ENCODE assay signal across 30 cellular contexts in genomic region chr6:155287762-155288161, GRCh38. TPM values are rescaled to one million over a fixed set of nuclear protein-coding genes. Genes with fewer than 3 reads are reported as not detected.
A peak's percentile ranks its signal among the peaks of the same experiment; 100 is the strongest.
DNase-seq lines count a peak whose midpoint lies in the region; ATAC-seq and TF ChIP-seq lines count a peak whose summit lies in the region.
"Had no signal": no experiment of that assay in that cellular context is flagged by ENCODE, and none has a peak within 500 bp of the region (broad histone marks: within the 10 kb centered on the region; RNA-seq: fewer than 3 reads in every experiment).

No MANE protein-coding gene starts in this region.

- no peaks in the 10 kb centered on the region for H3K27me3 Mint-ChIP-seq in WTC11 (ENCODE audit: low read depth)
- H3K27me3 Mint-ChIP-seq: activated T-cell treated with anti-CD3 and anti-CD28 coated beads, Interleukin-2, amount 50 U/mL, for 24 hours; stimulated activated naive B cell treated with anti-CD40 and anti-IgM and Interleukin-4, amounts not matched to agents 10 μg/mL and 1 μg/mL and 100 μg/mL, for 72 hours had no signal

- no peak for TF ChIP-seq POLR2A in adrenal gland (IDR thresholded peaks at IDR 0.05)

- H3K4me3 Mint-ChIP-seq in WTC11, result no peak overlapping the region
- H3K4me3 Mint-ChIP-seq: activated T-cell treated with anti-CD3 and anti-CD28 coated beads, Interleukin-2, amount 50 U/mL, for 24 hours; nephron; stimulated activated naive B cell treated with anti-CD40 and anti-IgM and Interleukin-4, amounts not matched to agents 10 μg/mL and 1 μg/mL and 100 μg/mL, for 72 hours had no signal

- H4K20me1 ChIP-seq in neural cell (ENCODE audit: insufficient read depth), result no peaks in the 10 kb centered on the region

- H3K4me1 Mint-ChIP-seq in WTC11, result no peaks in the 10 kb centered on the region; the same call in 1 of the 2 replicates

- peak; percentile 14 for TF ChIP-seq RAD21 in neural cell (conservative IDR thresholded peaks at IDR 0.05)

- H3K36me3 ChIP-seq in neural cell (ENCODE audit: insufficient read depth, low read length), result no peaks in the 10 kb centered on the region
- H3K36me3 ChIP-seq in adrenal gland (replicated peaks in 1 of 2), result peaks cover 0 to 14% of the 10 kb centered on the region in 2 donors

- H3K4me2 ChIP-seq in neural cell (ENCODE audit: low read length), result no peak overlapping the region

- H3K4me1 ChIP-seq in adrenal gland (replicated peaks in 1 of 2), result no peaks in the 10 kb centered on the region
- H3K4me1 ChIP-seq: body of pancreas, upper lobe of right lung had no signal

- no peaks in the 10 kb centered on the region for H3K9me3 Mint-ChIP-seq in WTC11
- H3K9me3 Mint-ChIP-seq: activated T-cell treated with anti-CD3 and anti-CD28 coated beads, Interleukin-2, amount 50 U/mL, for 24 hours; nephron; stimulated activated naive B cell treated with anti-CD40 and anti-IgM and Interleukin-4, amounts not matched to agents 10 μg/mL and 1 μg/mL and 100 μg/mL, for 72 hours had no signal

- POLR2A ChIA-PET in WTC11 (lab: Charles Lee), result no interaction called here

- no peak overlapping the region for H3K9ac ChIP-seq in neural cell (ENCODE audit: low read length)

- H3K4me3 ChIP-seq in neural cell (ENCODE audit: low read length) (no peak overlapping the region), adrenal gland (no peak overlapping the region)
- H3K4me3 ChIP-seq: body of pancreas, upper lobe of right lung had no signal

- H3K79me2 ChIP-seq in neural cell (replicated peaks; ENCODE audit: insufficient read depth, low read length), result no peaks in the 10 kb centered on the region

- no peak overlapping the region for H2AFZ ChIP-seq in neural cell (ENCODE audit: low read depth, low read length)

- H3K9me2 ChIP-seq in neural cell (ENCODE audit: insufficient read depth, low read length), result no peaks in the 10 kb centered on the region

- no peak overlapping the region for H3K27ac Mint-ChIP-seq in WTC11
- H3K27ac Mint-ChIP-seq: activated T-cell treated with anti-CD3 and anti-CD28 coated beads, Interleukin-2, amount 50 U/mL, for 24 hours; stimulated activated naive B cell treated with anti-CD40 and anti-IgM and Interleukin-4, amounts not matched to agents 10 μg/mL and 1 μg/mL and 100 μg/mL, for 72 hours had no signal

- H3K27ac ChIP-seq in neural cell (ENCODE audit: low read length) (no peak overlapping the region), adrenal gland (no peak overlapping the region)
- H3K27ac ChIP-seq: body of pancreas, upper lobe of right lung had no signal

- peaks cover 51% of the 10 kb centered on the region for H3K36me3 Mint-ChIP-seq in WTC11

- intact Hi-C loops in Right ventricle myocardium inferior (cut with DNase I) (no loop called here), cardiac septum (cut with DNase I) (no loop called here), adrenal gland (cut with DNase I) (no loop called here)

- H3K9me3 ChIP-seq in neural cell (ENCODE audit: low read length), result no peaks in the 10 kb centered on the region
- no peaks in the 10 kb centered on the region for H3K9me3 ChIP-seq in adrenal gland (replicated peaks in 1 of 3)
- H3K9me3 ChIP-seq: body of pancreas, upper lobe of right lung had no signal

- CTCF ChIA-PET in WTC11 (lab: Charles Lee), result interaction anchor here (0.9 to 1.0 kb wide), 2 partner anchors 20 to 40 kb away, joined by 3 read pairs; no protein-coding TSS in a partner anchor

- ATAC-seq in Right ventricle myocardium inferior, result peak; percentile 34
- 0 out of 2 replicates have a peak, but pooled peaks have one; percentile 43 for ATAC-seq in WTC11
- ATAC-seq: body of pancreas; stimulated activated naive B cell treated with anti-CD40 and anti-IgM and Interleukin-4, amounts not matched to agents 10 μg/mL and 1 μg/mL and 100 μg/mL, for 72 hours; upper lobe of right lung had no signal

- 79 to 90% (median 89%) methylated on average over 2 of the region's 2 CpGs for WGBS in adrenal gland, 4 donors

- H3K27me3 ChIP-seq in neural cell (ENCODE audit: insufficient read depth, low read depth, low read length), result no peaks in the 10 kb centered on the region
- H3K27me3 ChIP-seq in adrenal gland, result no peaks in the 10 kb centered on the region
- H3K27me3 ChIP-seq: body of pancreas, upper lobe of right lung had no signal

- H3F3A ChIP-seq in neural cell (ENCODE audit: insufficient read depth, low read length, poor library complexity, severe bottlenecking), result no peaks in the 10 kb centered on the region

- DNase-seq in Right ventricle myocardium inferior (ENCODE audit: missing footprints) (no peak), cardiac septum (ENCODE audit: low spot score) (no peak), NCI-H146 treated with DMSO at 0.1 percent for 48 hours (lab: John Stamatoyannopoulos, UW; ENCODE audit: unreplicated experiment) (peak; percentile 51), WTC11 (ENCODE audit: low spot score) (no peak), adrenal gland (no peak), midbrain (lab: John Stamatoyannopoulos, UW) (no peak), nucleus accumbens (lab: John Stamatoyannopoulos, UW) (no peak)
- DNase-seq: ACHN; activated CD4-positive, alpha-beta T cell treated with anti-CD3 and anti-CD28 coated beads for 4 hours; activated CD8-positive, alpha-beta memory T cell treated with anti-CD3 and anti-CD28 coated beads for 24 hours; activated gamma-delta T cell treated with Interleukin-2 at 50 U/mL for 16 hours; activated T-cell treated with anti-CD3 and anti-CD28 coated beads, Interleukin-2, amount 50 U/mL, for 24 hours; body of pancreas; DMS153; islet precursor cell; KG1; MM.1S; NCI-H1436 treated with DMSO at 0.1 percent for 48 hours; NCI-H2171 treated with DMSO at 0.1 percent for 48 hours; NCI-H748 treated with DMSO at 0.1 percent for 48 hours; posterior cingulate gyrus; RPMI8226; stimulated activated CD4-positive, alpha-beta T cell treated with anti-CD3 and anti-CD28 coated beads, Interleukin-4, amount 100 ng/mL, for 4 hours; stimulated activated naive B cell treated with anti-CD40 and anti-IgM and Interleukin-4, amounts not matched to agents 10 μg/mL and 1 μg/mL and 100 μg/mL, for 72 hours; T-helper 2 cell; upper lobe of right lung had no signal

- no peak for TF ChIP-seq EP300 in neural cell (conservative IDR thresholded peaks at IDR 0.05; ENCODE audit: poor library complexity, severe bottlenecking)

- TF ChIP-seq CTCF in WTC11 (IDR thresholded peaks at IDR 0.05), result no peak
- TF ChIP-seq CTCF in neural cell (IDR thresholded peaks at IDR 0.05; ENCODE audit: poor library complexity, severe bottlenecking), result no peak
- no peak for TF ChIP-seq CTCF in adrenal gland (IDR thresholded peaks at IDR 0.05)

TF ChIP-seq in WTC11, 78 proteins besides CTCF, POLR2A, EP300 and RAD21 (continues in another document):
- TF ChIP-seq USF1 (CRISPR knock-in tag; IDR thresholded peaks at IDR 0.05) (no peak), RELA (CRISPR knock-in tag; IDR thresholded peaks at IDR 0.05; ENCODE audit: borderline replicate concordance) (no peak), E2F1 (CRISPR knock-in tag; IDR thresholded peaks at IDR 0.05) (no peak), SMAD3 (CRISPR knock-in tag; IDR thresholded peaks at IDR 0.05; ENCODE audit: borderline replicate concordance) (no peak), OVOL2 (CRISPR knock-in tag; IDR thresholded peaks at IDR 0.05; ENCODE audit: borderline replicate concordance) (no peak)

TF ChIP-seq in neural cell, 6 proteins besides CTCF, POLR2A, EP300 and RAD21:
- TF ChIP-seq EZH2 (IDR thresholded peaks at IDR 0.05; ENCODE audit: borderline replicate concordance, insufficient read depth, low read length, poor library complexity, severe bottlenecking), result no peak
- TF ChIP-seq TAF1 (IDR thresholded peaks at IDR 0.05; ENCODE audit: low read depth), result no peak
- no peak for TF ChIP-seq POLR2AphosphoS5 (IDR thresholded peaks at IDR 0.05)
- TF ChIP-seq REST (IDR thresholded peaks at IDR 0.05; ENCODE audit: borderline replicate concordance), result no peak
- no peak for TF ChIP-seq MXI1 (conservative IDR thresholded peaks at IDR 0.05; ENCODE audit: poor library complexity, severe bottlenecking)
- no peak for TF ChIP-seq SMC3 (conservative IDR thresholded peaks at IDR 0.05; ENCODE audit: poor library complexity)

RNA-seq across cellular contexts. Expression of gene CLDN20, which starts 23.9 kb away (rescaled TPM):
- total RNA-seq in Right ventricle myocardium inferior (0.19 TPM), cardiac septum (not detected), WTC11 (2021) (not detected in 3 replicates), adrenal gland (not detected)
- polyA plus RNA-seq in neural cell (1.2 TPM in 1 of 2 replicates, not detected in the other), adrenal gland (not detected)
- polyA minus RNA-seq in neural cell, result not detected in 2 replicates
- total RNA-seq: body of pancreas, cerebellum, upper lobe of right lung had no signal
- polyA plus RNA-seq: BJ had no signal

RNA-seq across cellular contexts. Expression of gene TFB1M, which starts 26.5 kb away (rescaled TPM):
- total RNA-seq in Right ventricle myocardium inferior, result 17.9 TPM
- 15.1 TPM for total RNA-seq in cardiac septum
- total RNA-seq in WTC11 (2021), result 40.7 to 43.6 TPM (median 41.8 TPM) in 3 replicates
- polyA plus RNA-seq in neural cell, result 13.0 and 15.5 TPM in 2 replicates
- 19.0 and 25.4 TPM in 2 replicates for polyA minus RNA-seq in neural cell
- total RNA-seq in adrenal gland, result 10 to 100 TPM; 17.1 to 55.9 (median 47.1) TPM
- 10 to 100 TPM; 17.4 to 74.8 (median 49.5) TPM for polyA plus RNA-seq in adrenal gland
